In the genomic region with DNA sequence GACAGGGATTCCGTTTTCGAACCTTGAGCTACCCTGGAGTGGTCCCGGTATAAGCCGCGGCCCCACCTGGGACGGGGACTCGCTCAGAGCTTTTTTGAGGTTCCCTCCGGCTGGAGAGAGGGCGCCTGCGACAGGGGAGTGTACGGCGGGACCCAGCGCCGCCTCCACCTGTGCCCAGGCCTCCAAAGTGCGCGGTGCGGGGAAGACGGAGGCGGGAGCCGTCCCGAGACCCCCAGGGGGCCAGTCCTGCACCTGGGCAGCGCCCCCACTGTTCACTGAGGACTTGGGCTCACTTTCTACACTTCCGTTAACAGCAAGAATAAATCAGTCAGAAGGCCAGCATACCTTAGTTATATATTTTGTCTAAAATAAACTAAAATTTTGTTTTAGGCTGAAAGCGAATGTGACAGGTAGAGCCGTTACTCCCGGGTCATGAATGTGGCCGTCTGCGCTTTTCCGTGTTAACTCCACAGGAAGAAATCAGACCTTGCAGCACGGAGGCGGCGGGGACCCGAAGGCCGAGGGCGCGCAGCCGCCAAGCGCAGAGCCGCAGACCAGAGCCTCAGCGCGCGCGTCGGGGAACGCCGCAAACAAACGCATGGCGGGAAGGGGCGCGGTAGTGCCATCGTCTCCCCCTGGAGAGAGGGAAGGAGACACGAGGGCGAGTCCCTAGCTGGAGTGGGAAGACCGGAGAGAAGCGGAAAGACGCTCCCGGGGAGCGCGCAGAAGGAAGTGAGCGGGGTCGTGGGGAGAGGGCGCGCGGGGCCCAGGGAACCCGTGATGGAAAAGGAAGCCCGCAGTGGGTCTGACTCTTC, we compare ENCODE assay signal across 1 cellular context.
TF ChIP-seq lines count a peak whose summit lies in the region.

No MANE protein-coding gene starts in this region.

TF ChIP-seq in SK-N-SH, 30 proteins besides CTCF, POLR2A, EP300 and RAD21 (continued from another document):
- TF ChIP-seq, protein P1, sequence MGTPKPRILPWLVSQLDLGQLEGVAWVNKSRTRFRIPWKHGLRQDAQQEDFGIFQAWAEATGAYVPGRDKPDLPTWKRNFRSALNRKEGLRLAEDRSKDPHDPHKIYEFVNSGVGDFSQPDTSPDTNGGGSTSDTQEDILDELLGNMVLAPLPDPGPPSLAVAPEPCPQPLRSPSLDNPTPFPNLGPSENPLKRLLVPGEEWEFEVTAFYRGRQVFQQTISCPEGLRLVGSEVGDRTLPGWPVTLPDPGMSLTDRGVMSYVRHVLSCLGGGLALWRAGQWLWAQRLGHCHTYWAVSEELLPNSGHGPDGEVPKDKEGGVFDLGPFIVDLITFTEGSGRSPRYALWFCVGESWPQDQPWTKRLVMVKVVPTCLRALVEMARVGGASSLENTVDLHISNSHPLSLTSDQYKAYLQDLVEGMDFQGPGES (IDR thresholded peaks at IDR 0.05; ENCODE audit: low read depth, low read length) = no peak
- TF ChIP-seq NFIC (IDR thresholded peaks at IDR 0.05; ENCODE audit: borderline replicate concordance) (no peak), MXI1 (IDR thresholded peaks at IDR 0.05; ENCODE audit: low read depth, low read length) (no peak; the same call in none of the 2 replicates), CHD2 (IDR thresholded peaks at IDR 0.05; ENCODE audit: low read length, partially characterized antibody) (no peak), POLR2AphosphoS5 (IDR thresholded peaks at IDR 0.05; ENCODE audit: low read depth, low read length) (no peak), NRF1 (IDR thresholded peaks at IDR 0.05; ENCODE audit: low read depth, low read length) (peak; percentile 44), EZH2phosphoT487 (IDR thresholded peaks at IDR 0.05; ENCODE audit: borderline replicate concordance, low read depth) (no peak)
- TF ChIP-seq, protein P2, sequence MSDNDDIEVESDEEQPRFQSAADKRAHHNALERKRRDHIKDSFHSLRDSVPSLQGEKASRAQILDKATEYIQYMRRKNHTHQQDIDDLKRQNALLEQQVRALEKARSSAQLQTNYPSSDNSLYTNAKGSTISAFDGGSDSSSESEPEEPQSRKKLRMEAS (IDR thresholded peaks at IDR 0.05; ENCODE audit: low read depth) = peak; percentile 12; the same call in 1 of the 2 replicates
- TF ChIP-seq, protein P3, sequence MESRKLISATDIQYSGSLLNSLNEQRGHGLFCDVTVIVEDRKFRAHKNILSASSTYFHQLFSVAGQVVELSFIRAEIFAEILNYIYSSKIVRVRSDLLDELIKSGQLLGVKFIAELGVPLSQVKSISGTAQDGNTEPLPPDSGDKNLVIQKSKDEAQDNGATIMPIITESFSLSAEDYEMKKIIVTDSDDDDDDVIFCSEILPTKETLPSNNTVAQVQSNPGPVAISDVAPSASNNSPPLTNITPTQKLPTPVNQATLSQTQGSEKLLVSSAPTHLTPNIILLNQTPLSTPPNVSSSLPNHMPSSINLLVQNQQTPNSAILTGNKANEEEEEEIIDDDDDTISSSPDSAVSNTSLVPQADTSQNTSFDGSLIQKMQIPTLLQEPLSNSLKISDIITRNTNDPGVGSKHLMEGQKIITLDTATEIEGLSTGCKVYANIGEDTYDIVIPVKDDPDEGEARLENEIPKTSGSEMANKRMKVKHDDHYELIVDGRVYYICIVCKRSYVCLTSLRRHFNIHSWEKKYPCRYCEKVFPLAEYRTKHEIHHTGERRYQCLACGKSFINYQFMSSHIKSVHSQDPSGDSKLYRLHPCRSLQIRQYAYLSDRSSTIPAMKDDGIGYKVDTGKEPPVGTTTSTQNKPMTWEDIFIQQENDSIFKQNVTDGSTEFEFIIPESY (IDR thresholded peaks at IDR 0.05; ENCODE audit: borderline replicate concordance, low read depth) = no peak
